Comparison of ENCODE assay signal across 18 cellular contexts in genomic region chr9:93246526-93246925, GRCh38.
DNase-seq lines count a peak whose midpoint lies in the region; ATAC-seq and TF ChIP-seq lines count a peak whose summit lies in the region.
"Had no signal": no experiment of that assay in that cellular context is flagged by ENCODE, and none has a peak within 500 bp of the region (broad histone marks: within the 10 kb centered on the region; RNA-seq: fewer than 3 reads in every experiment).

No MANE protein-coding gene starts in this region.

- H3K18ac ChIP-seq in neuronal stem cell (ENCODE audit: low read length): no peak overlapping the region

- DNase-seq in WTC11 (ENCODE audit: low spot score) (no peak), right atrium auricular region (ENCODE audit: low spot score) (no peak), neuronal stem cell (ENCODE audit: low spot score) (no peak), mesothelial cell of epicardium (ENCODE audit: low spot score in 2 of 2, unreplicated experiment in 2 of 2) (no peak), DMS79 (lab: John Stamatoyannopoulos, UW) (no peak), NCI-H69 (lab: John Stamatoyannopoulos, UW) (no peak)
- no peak for DNase-seq in central memory CD8-positive, alpha-beta T cell (ENCODE audit: low spot score in 2 of 2)
- DNase-seq in activated CD4-positive, alpha-beta T cell treated with anti-CD3 and anti-CD28 coated beads, Interleukin-2, amount 50 U/mL, for 4 hours: no peak
- DNase-seq: ACHN; BE2C; CD4-positive, CD25-positive, alpha-beta regulatory T cell; CD8-positive, alpha-beta memory T cell; COR-L47; GDM1; GOT3; H9 had no signal

- no peaks in the 10 kb centered on the region for H3K9me3 Mint-ChIP-seq in WTC11
- H3K9me3 Mint-ChIP-seq in central memory CD8-positive, alpha-beta T cell: no peaks in the 10 kb centered on the region
- H3K9me3 Mint-ChIP-seq in mesothelial cell of epicardium: no peaks in the 10 kb centered on the region
- H3K9me3 Mint-ChIP-seq: CD4-positive, CD25-positive, alpha-beta regulatory T cell; CD8-positive, alpha-beta memory T cell; H9; IgD-negative memory B cell had no signal

- H2BK15ac ChIP-seq in neuronal stem cell (ENCODE audit: low read length): no peak overlapping the region

- H3K23ac ChIP-seq in neuronal stem cell (ENCODE audit: low read depth, low read length, poor library complexity): no peak overlapping the region

- no peak for TF ChIP-seq CTCF in WTC11 (IDR thresholded peaks at IDR 0.05)
- no peak for TF ChIP-seq CTCF in right atrium auricular region (IDR thresholded peaks at IDR 0.05)
- TF ChIP-seq CTCF in mesothelial cell of epicardium (IDR thresholded peaks at IDR 0.05; ENCODE audit: unreplicated experiment): no peak

- H2BK120ac ChIP-seq in neuronal stem cell (ENCODE audit: low read depth, low read length): peak overlapping the region; percentile 30

- no peak overlapping the region for H4K91ac ChIP-seq in neuronal stem cell (ENCODE audit: low read depth, low read length, poor library complexity)

- H3K27ac Mint-ChIP-seq in WTC11 (peak overlapping the region; percentile 30; the same call in 1 of the 2 replicates), mesothelial cell of epicardium (no peak overlapping the region)
- peak overlapping the region; percentile 85 for H3K27ac Mint-ChIP-seq in central memory CD8-positive, alpha-beta T cell (ENCODE audit: low read depth)
- H3K27ac Mint-ChIP-seq: IgD-negative memory B cell had no signal

- ATAC-seq in WTC11: no peak
- no peak for ATAC-seq in central memory CD8-positive, alpha-beta T cell (replicated peaks; ENCODE audit: extremely low read depth, poor library complexity, severe bottlenecking)
- ATAC-seq: HepG2 had no signal

- H4K8ac ChIP-seq in neuronal stem cell (ENCODE audit: low read depth, low read length): no peak overlapping the region

- no peak overlapping the region for H3K4me3 Mint-ChIP-seq in WTC11
- no peak overlapping the region for H3K4me3 Mint-ChIP-seq in central memory CD8-positive, alpha-beta T cell
- no peak overlapping the region for H3K4me3 Mint-ChIP-seq in mesothelial cell of epicardium
- H3K4me3 Mint-ChIP-seq: CD4-positive, CD25-positive, alpha-beta regulatory T cell; H9 had no signal

- H3K27me3 Mint-ChIP-seq in WTC11 (ENCODE audit: low read depth): no peaks in the 10 kb centered on the region
- H3K27me3 Mint-ChIP-seq in central memory CD8-positive, alpha-beta T cell: no peaks in the 10 kb centered on the region
- no peaks in the 10 kb centered on the region for H3K27me3 Mint-ChIP-seq in mesothelial cell of epicardium (ENCODE audit: low read depth)
- H3K27me3 Mint-ChIP-seq: CD4-positive, CD25-positive, alpha-beta regulatory T cell; IgD-negative memory B cell had no signal

- H3K4me3 ChIP-seq in right atrium auricular region: no peak overlapping the region
- no peak overlapping the region for H3K4me3 ChIP-seq in neuronal stem cell (ENCODE audit: low read length in 2 of 2)

- POLR2A ChIA-PET in WTC11 (lab: Charles Lee): no interaction called here

- H3K36me3 Mint-ChIP-seq in WTC11 (peaks cover 12% of the 10 kb centered on the region; the same call in 1 of the 2 replicates), mesothelial cell of epicardium (no peaks in the 10 kb centered on the region)
- H3K36me3 Mint-ChIP-seq in central memory CD8-positive, alpha-beta T cell (ENCODE audit: insufficient read depth): peaks cover 2% of the 10 kb centered on the region
- H3K36me3 Mint-ChIP-seq: CD4-positive, CD25-positive, alpha-beta regulatory T cell; CD8-positive, alpha-beta memory T cell; IgD-negative memory B cell had no signal

- H3K27ac ChIP-seq in right atrium auricular region: peak overlapping the region; percentile 59 to 66
- H3K27ac ChIP-seq in neuronal stem cell (replicated peaks; ENCODE audit: low read length): no peak overlapping the region

- H2AK5ac ChIP-seq in neuronal stem cell (ENCODE audit: low read depth, low read length): no peak overlapping the region

- H3K36me3 ChIP-seq in right atrium auricular region (peaks cover 6% of the 10 kb centered on the region), neuronal stem cell (replicated peaks in 1 of 2; ENCODE audit: control insufficient read depth in 2 of 2, insufficient read depth in 2 of 2, low read length in 2 of 2) (peaks cover 0 to 9% of the 10 kb centered on the region in 2 donors)
- H3K36me3 ChIP-seq: BE2C had no signal

- H2AFZ ChIP-seq in neuronal stem cell (ENCODE audit: low read length): no peak overlapping the region

- no peak overlapping the region for H3K4me2 ChIP-seq in neuronal stem cell (ENCODE audit: insufficient read depth, low read length, poor library complexity, severe bottlenecking)

- no CpG with 5 or more reads among the region's 7 CpGs for WGBS in neuronal stem cell (ENCODE audit: extremely low coverage in 2 of 2, insufficient read length in 2 of 2, insufficient replicate concordance in 1 of 2), 2 donors

- H3K79me1 ChIP-seq in neuronal stem cell (ENCODE audit: low read depth, low read length): no peaks in the 10 kb centered on the region

- H2BK5ac ChIP-seq in neuronal stem cell (ENCODE audit: low read length): no peak overlapping the region

- H3K4me1 ChIP-seq in right atrium auricular region (peaks cover 0 to 30% of the 10 kb centered on the region in 2 donors), neuronal stem cell (ENCODE audit: control insufficient read depth in 2 of 2, insufficient read depth in 1 of 2, low read depth in 1 of 2, low read length in 2 of 2) (peaks cover 11 to 15% of the 10 kb centered on the region in 2 donors)
- H3K4me1 ChIP-seq: BE2C had no signal

- no peaks in the 10 kb centered on the region for H3K27me3 ChIP-seq in right atrium auricular region
- peaks cover 0 to 2% (median 0%) of the 10 kb centered on the region in 3 experiments for H3K27me3 ChIP-seq in neuronal stem cell (ENCODE audit: control insufficient read depth in 3 of 3, insufficient read depth in 3 of 3, low read depth in 1 of 3, low read length in 3 of 3)
- H3K27me3 ChIP-seq: BE2C had no signal

- H3K4me1 Mint-ChIP-seq in WTC11: peaks cover 18% of the 10 kb centered on the region
- peaks cover 18% of the 10 kb centered on the region for H3K4me1 Mint-ChIP-seq in central memory CD8-positive, alpha-beta T cell
- no peaks in the 10 kb centered on the region for H3K4me1 Mint-ChIP-seq in mesothelial cell of epicardium
- H3K4me1 Mint-ChIP-seq: CD4-positive, CD25-positive, alpha-beta regulatory T cell; IgD-negative memory B cell had no signal

- no peak overlapping the region for H3K9ac ChIP-seq in neuronal stem cell (ENCODE audit: low read depth, low read length, poor library complexity)

- no peak overlapping the region for H3K14ac ChIP-seq in neuronal stem cell (ENCODE audit: low read length)

- no peak overlapping the region for H3K4ac ChIP-seq in neuronal stem cell (ENCODE audit: low read length)

- CTCF ChIA-PET in WTC11 (lab: Charles Lee): interaction anchor here (0.5 to 1.4 kb wide), 2 partner anchors 42 to 56 kb away, joined by 3 to 4 read pairs; no protein-coding TSS in a partner anchor

- no peaks in the 10 kb centered on the region for H3K9me3 ChIP-seq in right atrium auricular region
- H3K9me3 ChIP-seq in neuronal stem cell (replicated peaks in 1 of 2; ENCODE audit: control insufficient read depth in 2 of 2, insufficient read depth in 1 of 2, low read depth in 1 of 2, low read length in 2 of 2): no peaks in the 10 kb centered on the region
- H3K9me3 ChIP-seq: BE2C had no signal

- no peak overlapping the region for H2BK12ac ChIP-seq in neuronal stem cell (ENCODE audit: low read length)

TF ChIP-seq in WTC11, 78 proteins besides CTCF, POLR2A, EP300 and RAD21:
- TF ChIP-seq MXD4 (CRISPR knock-in tag; IDR thresholded peaks at IDR 0.05; ENCODE audit: borderline replicate concordance) (no peak), PRRX2 (CRISPR knock-in tag; IDR thresholded peaks at IDR 0.05) (no peak), EMX1 (CRISPR knock-in tag; IDR thresholded peaks at IDR 0.05) (no peak), ETV6 (CRISPR knock-in tag; IDR thresholded peaks at IDR 0.05) (no peak), OVOL2 (CRISPR knock-in tag; IDR thresholded peaks at IDR 0.05; ENCODE audit: borderline replicate concordance) (no peak), ZNF396 (CRISPR knock-in tag; IDR thresholded peaks at IDR 0.05; ENCODE audit: borderline replicate concordance) (no peak), ZNF281 (CRISPR knock-in tag; IDR thresholded peaks at IDR 0.05) (no peak)
